Comparison of ENCODE assay signal across 15 cellular contexts in the genomic region with DNA sequence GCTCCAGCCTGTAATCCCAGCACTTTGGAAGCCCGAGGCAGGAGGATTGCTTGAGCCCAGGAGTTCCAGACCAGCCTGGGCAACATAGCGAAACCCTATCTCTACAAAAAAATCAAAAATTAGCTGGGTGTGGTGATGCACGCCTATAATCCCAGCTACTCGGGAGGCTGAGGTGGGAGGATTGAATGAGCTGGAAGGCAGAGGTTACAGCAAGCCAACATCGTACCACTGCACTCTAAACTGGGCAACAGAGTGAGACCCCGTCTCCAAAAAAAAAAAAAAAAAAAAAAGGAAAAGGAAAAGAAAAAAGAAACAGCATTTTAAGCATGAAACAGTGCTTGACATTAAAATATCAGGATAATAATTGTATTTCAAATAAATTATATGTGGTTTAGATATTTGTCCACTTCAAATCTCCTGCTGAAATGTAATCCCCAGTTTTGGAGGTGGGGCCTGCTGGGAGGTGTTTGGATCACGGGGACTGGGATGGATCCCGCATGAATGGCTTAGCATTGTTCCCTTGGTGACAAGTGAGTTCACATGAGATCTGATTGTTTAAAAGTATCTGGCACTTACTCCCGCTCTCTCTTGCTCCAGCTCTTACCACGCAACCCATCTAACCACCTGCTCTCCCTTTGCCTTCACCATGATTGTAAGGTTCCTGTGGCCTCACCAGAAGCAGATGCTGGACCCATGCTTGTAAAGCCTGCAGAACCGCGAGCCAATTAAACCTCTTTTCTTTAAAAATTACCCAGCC.
DNase-seq lines count a peak whose midpoint lies in the region; ATAC-seq and TF ChIP-seq lines count a peak whose summit lies in the region.
"Had no signal": no experiment of that assay in that cellular context is flagged by ENCODE, and none has a peak within 500 bp of the region (broad histone marks: within the 10 kb centered on the region; RNA-seq: fewer than 3 reads in every experiment).

No MANE protein-coding gene starts in this region.

- H3K4me3 Mint-ChIP-seq in endodermal cell = no peak overlapping the region

- no peaks in the 10 kb centered on the region for H3K27me3 Mint-ChIP-seq in endodermal cell (ENCODE audit: insufficient read depth)

- 92 to 95% methylated on average over 8 to 12 of the region's 12 CpGs for WGBS in endodermal cell (ENCODE audit: insufficient coverage in 1 of 2, insufficient read length in 1 of 2), 2 experiments

- H3K27me3 ChIP-seq in endodermal cell (ENCODE audit: control insufficient read depth, insufficient read depth, low read length, poor library complexity, severe bottlenecking) = no peaks in the 10 kb centered on the region
- no peaks in the 10 kb centered on the region for H3K27me3 ChIP-seq in tibial artery

- ATAC-seq in HG03439 (IDR thresholded peaks at IDR 0.05; ENCODE audit: unreplicated experiment) = no peak
- ATAC-seq in left ventricle myocardium superior = no peak

- H3K36me3 ChIP-seq in endodermal cell (ENCODE audit: control insufficient read depth, insufficient read depth, low read length) (no peaks in the 10 kb centered on the region), tibial artery (no peaks in the 10 kb centered on the region)

- H3K9me3 ChIP-seq in endodermal cell (ENCODE audit: control insufficient read depth, low read length) (no peaks in the 10 kb centered on the region), tibial artery (no peaks in the 10 kb centered on the region)

- H3K4me1 ChIP-seq in endodermal cell (ENCODE audit: control insufficient read depth, insufficient read depth, low read length) = peaks cover 5% of the 10 kb centered on the region
- H3K4me1 ChIP-seq in tibial artery = no peaks in the 10 kb centered on the region

- peaks cover 4% of the 10 kb centered on the region for H3K36me3 Mint-ChIP-seq in endodermal cell (ENCODE audit: low read depth)

- H3K4me1 Mint-ChIP-seq in endodermal cell = peaks cover 36% of the 10 kb centered on the region

- H3K9ac ChIP-seq in endodermal cell (ENCODE audit: extremely low read depth, low read length, poor library complexity, severe bottlenecking) = no peak overlapping the region
- H3K9ac ChIP-seq: GM23248 had no signal

- TF ChIP-seq CTCF in endodermal cell (conservative IDR thresholded peaks at IDR 0.05) (no peak), tibial artery (IDR thresholded peaks at IDR 0.05) (no peak)

- H3K9me3 Mint-ChIP-seq in endodermal cell = no peaks in the 10 kb centered on the region

- intact Hi-C loops in tibial artery (cut with DNase I; ENCODE audit: low total_unique reads) = no loop called here
- intact Hi-C loops in left ventricle myocardium superior (cut with micrococcal nuclease) = no loop called here

- DNase-seq in Jurkat, Clone E6-1 (ENCODE audit: low read depth, low spot score) = peak; percentile 64
- peak; percentile 47 for DNase-seq in endodermal cell
- DNase-seq in midbrain (lab: John Stamatoyannopoulos, UW) = peak; percentile 26
- DNase-seq in substantia nigra (lab: John Stamatoyannopoulos, UW) = peak in 19 of 49 donors; percentile 11 to 61 (median 26)
- DNase-seq in tibial artery = no peak
- DNase-seq in left ventricle myocardium superior = no peak
- DNase-seq: ACHN, AML-193, GM23248, KBM-7, NCI-H1436, NCI-H2081, NCI-H2227 treated with DMSO at 0.1 percent for 48 hours, NCI-H524 had no signal

- no peak overlapping the region for H3K27ac Mint-ChIP-seq in endodermal cell

- H3K4me3 ChIP-seq in Jurkat, Clone E6-1 (ENCODE audit: low read length) = no peak overlapping the region
- H3K4me3 ChIP-seq in endodermal cell (ENCODE audit: low read length) = no peak overlapping the region
- H3K4me3 ChIP-seq in tibial artery = no peak overlapping the region
- H3K4me3 ChIP-seq: GM23248 had no signal

- H3K27ac ChIP-seq in endodermal cell (ENCODE audit: low read depth, low read length) = no peak overlapping the region
- peak overlapping the region; percentile 69 for H3K27ac ChIP-seq in substantia nigra (ENCODE audit: low read depth, low read length, poor library complexity, severe bottlenecking)
- no peak overlapping the region for H3K27ac ChIP-seq in tibial artery
- H3K27ac ChIP-seq: GM23248 had no signal

Comparison
In these comparisons a context has a peak if more than half of its experiments do, and no peak if none do; other contexts are left out.
1. DNase-seq: peak in Jurkat, Clone E6-1 (single experiment), endodermal cell (single experiment) and midbrain (single experiment); none in tibial artery (0 of 2) and left ventricle myocardium superior (single experiment).